12 cellular contexts compared by ENCODE assay signal in genomic region chr21:34908424-34909055, GRCh38.
DNase-seq lines count a peak whose midpoint lies in the region; ATAC-seq and TF ChIP-seq lines count a peak whose summit lies in the region.
"Had no signal": no experiment of that assay in that cellular context is flagged by ENCODE, and none has a peak within 500 bp of the region (broad histone marks: within the 10 kb centered on the region; RNA-seq: fewer than 3 reads in every experiment).

No MANE protein-coding gene starts in this region.

- H3K4me1 Mint-ChIP-seq in stimulated activated memory B cell treated with anti-CD40 and anti-IgM and Interleukin-4, amounts not matched to agents 10 μg/mL and 1 μg/mL and 100 μg/mL, for 72 hours = peaks cover 64% of the 10 kb centered on the region
- H3K4me1 Mint-ChIP-seq in osteocyte (ENCODE audit: unreplicated experiment) = peaks cover 9% of the 10 kb centered on the region

- H3K9me3 Mint-ChIP-seq in stimulated activated memory B cell treated with anti-CD40 and anti-IgM and Interleukin-4, amounts not matched to agents 10 μg/mL and 1 μg/mL and 100 μg/mL, for 72 hours = no peaks in the 10 kb centered on the region
- H3K9me3 Mint-ChIP-seq in osteocyte (ENCODE audit: unreplicated experiment) = no peaks in the 10 kb centered on the region
- H3K9me3 Mint-ChIP-seq: mesothelial cell of epicardium had no signal

- H2AFZ ChIP-seq in neuronal stem cell (ENCODE audit: low read length) = no peak overlapping the region

- ATAC-seq in stimulated activated memory B cell treated with anti-CD40 and anti-IgM and Interleukin-4, amounts not matched to agents 10 μg/mL and 1 μg/mL and 100 μg/mL, for 72 hours = peak; percentile 76
- ATAC-seq in GM19395 (IDR thresholded peaks at IDR 0.05; ENCODE audit: unreplicated experiment) = no peak
- ATAC-seq: esophagus mucosa had no signal

- H3K14ac ChIP-seq in neuronal stem cell (ENCODE audit: low read length) = no peak overlapping the region

- H3K79me1 ChIP-seq in neuronal stem cell (ENCODE audit: low read depth, low read length) = no peaks in the 10 kb centered on the region

- peak; percentile 30 for DNase-seq in activated CD8-positive, alpha-beta memory T cell treated with anti-CD3 and anti-CD28 coated beads for 24 hours
- DNase-seq in activated CD8-positive, alpha-beta memory T cell treated with anti-CD3 and anti-CD28 coated beads, Interleukin-2, amount 50 U/mL, for 4 hours = no peak
- DNase-seq in SIG-M5 (lab: John Stamatoyannopoulos, UW) (peak; percentile 97), fibroblast of peridontal ligament (ENCODE audit: extremely low read depth) (peak; percentile 14), neuronal stem cell (ENCODE audit: low spot score) (no peak), osteocyte (ENCODE audit: extremely low spot score, unreplicated experiment) (no peak)
- DNase-seq: T-helper 9 cell, transverse colon had no signal

- H3K36me3 ChIP-seq in neuronal stem cell (replicated peaks in 1 of 2; ENCODE audit: control insufficient read depth in 2 of 2, insufficient read depth in 2 of 2, low read length in 2 of 2) = no peaks in the 10 kb centered on the region
- H3K36me3 ChIP-seq: transverse colon had no signal

- H3K4me3 ChIP-seq in neuronal stem cell (ENCODE audit: low read length in 2 of 2) = no peak overlapping the region
- H3K4me3 ChIP-seq: transverse colon had no signal

- H2BK5ac ChIP-seq in neuronal stem cell (ENCODE audit: low read length) = no peak overlapping the region

- no peak overlapping the region for H3K27ac ChIP-seq in neuronal stem cell (replicated peaks; ENCODE audit: low read length)

- peak overlapping the region; percentile 11 for H3K4me3 Mint-ChIP-seq in stimulated activated memory B cell treated with anti-CD40 and anti-IgM and Interleukin-4, amounts not matched to agents 10 μg/mL and 1 μg/mL and 100 μg/mL, for 72 hours
- no peak overlapping the region for H3K4me3 Mint-ChIP-seq in osteocyte (ENCODE audit: unreplicated experiment)
- H3K4me3 Mint-ChIP-seq: mesothelial cell of epicardium had no signal

- WGBS in neuronal stem cell (ENCODE audit: extremely low coverage in 2 of 2, insufficient read length in 2 of 2, insufficient replicate concordance in 1 of 2), 2 donors = no CpG with 5 or more reads among the region's 3 CpGs

- no peak overlapping the region for H3K23ac ChIP-seq in neuronal stem cell (ENCODE audit: low read depth, low read length, poor library complexity)

- peak overlapping the region; percentile 69 for H3K27ac Mint-ChIP-seq in stimulated activated memory B cell treated with anti-CD40 and anti-IgM and Interleukin-4, amounts not matched to agents 10 μg/mL and 1 μg/mL and 100 μg/mL, for 72 hours
- no peak overlapping the region for H3K27ac Mint-ChIP-seq in osteocyte (ENCODE audit: unreplicated experiment)
- H3K27ac Mint-ChIP-seq: mesothelial cell of epicardium had no signal

- H3K9me3 ChIP-seq in neuronal stem cell (replicated peaks in 1 of 2; ENCODE audit: control insufficient read depth in 2 of 2, insufficient read depth in 1 of 2, low read depth in 1 of 2, low read length in 2 of 2) = no peaks in the 10 kb centered on the region
- H3K9me3 ChIP-seq: transverse colon had no signal

- H2BK120ac ChIP-seq in neuronal stem cell (ENCODE audit: low read depth, low read length) = no peak overlapping the region

- no peak overlapping the region for H2BK12ac ChIP-seq in neuronal stem cell (ENCODE audit: low read length)

- H4K8ac ChIP-seq in neuronal stem cell (ENCODE audit: low read depth, low read length) = no peak overlapping the region

- no peak overlapping the region for H3K4me2 ChIP-seq in neuronal stem cell (ENCODE audit: insufficient read depth, low read length, poor library complexity, severe bottlenecking)

- peaks cover 10% of the 10 kb centered on the region for H3K36me3 Mint-ChIP-seq in stimulated activated memory B cell treated with anti-CD40 and anti-IgM and Interleukin-4, amounts not matched to agents 10 μg/mL and 1 μg/mL and 100 μg/mL, for 72 hours
- H3K36me3 Mint-ChIP-seq in osteocyte (ENCODE audit: unreplicated experiment) = no peaks in the 10 kb centered on the region
- H3K36me3 Mint-ChIP-seq: mesothelial cell of epicardium had no signal

- no peak overlapping the region for H3K4ac ChIP-seq in neuronal stem cell (ENCODE audit: low read length)

- TF ChIP-seq CTCF in osteocyte (IDR thresholded peaks at IDR 0.05) = no peak

- no peak overlapping the region for H2AK5ac ChIP-seq in neuronal stem cell (ENCODE audit: low read depth, low read length)

- H2BK15ac ChIP-seq in neuronal stem cell (ENCODE audit: low read length) = no peak overlapping the region

- no peak overlapping the region for H4K91ac ChIP-seq in neuronal stem cell (ENCODE audit: low read depth, low read length, poor library complexity)

- no peaks in the 10 kb centered on the region for H3K27me3 ChIP-seq in neuronal stem cell (ENCODE audit: control insufficient read depth in 3 of 3, insufficient read depth in 3 of 3, low read depth in 1 of 3, low read length in 3 of 3)
- H3K27me3 ChIP-seq: transverse colon had no signal

- H3K18ac ChIP-seq in neuronal stem cell (ENCODE audit: low read length) = no peak overlapping the region

- H3K4me1 ChIP-seq in neuronal stem cell (ENCODE audit: control insufficient read depth in 2 of 2, insufficient read depth in 1 of 2, low read depth in 1 of 2, low read length in 2 of 2) = peaks cover 0 to 5% of the 10 kb centered on the region in 2 donors

- no peak overlapping the region for H3K9ac ChIP-seq in neuronal stem cell (ENCODE audit: low read depth, low read length, poor library complexity)

- H3K27me3 Mint-ChIP-seq in stimulated activated memory B cell treated with anti-CD40 and anti-IgM and Interleukin-4, amounts not matched to agents 10 μg/mL and 1 μg/mL and 100 μg/mL, for 72 hours = no peaks in the 10 kb centered on the region
- peaks cover 7% of the 10 kb centered on the region for H3K27me3 Mint-ChIP-seq in osteocyte (ENCODE audit: unreplicated experiment)

Comparison
In these comparisons a context has a peak if more than half of its experiments do, and no peak if none do; other contexts are left out.
1. DNase-seq: peak in activated CD8-positive, alpha-beta memory T cell treated with anti-CD3 and anti-CD28 coated beads for 24 hours (single experiment), SIG-M5 (single experiment) and fibroblast of peridontal ligament (single experiment); none in activated CD8-positive, alpha-beta memory T cell treated with anti-CD3 and anti-CD28 coated beads, Interleukin-2, amount 50 U/mL, for 4 hours (single experiment), neuronal stem cell (single experiment) and osteocyte (single experiment).